In genomic region chr19:35643255-35644205, GRCh38 we compare ENCODE assay signal across 1 cellular context.
TF ChIP-seq lines count a peak whose summit lies in the region.

No MANE protein-coding gene starts in this region.

TF ChIP-seq in HepG2, 621 proteins besides CTCF, POLR2A, EP300 and RAD21 (continued from another document and continues in another):
- TF ChIP-seq ZNF512 (CRISPR knock-in tag; IDR thresholded peaks at IDR 0.05) (no peak), ZNF556 (CRISPR knock-in tag; IDR thresholded peaks at IDR 0.05; ENCODE audit: borderline replicate concordance) (peak; percentile 71), ARHGAP35 (CRISPR knock-in tag; IDR thresholded peaks at IDR 0.05; ENCODE audit: borderline replicate concordance) (peak; percentile 80), GPN1 (CRISPR knock-in tag; IDR thresholded peaks at IDR 0.05; ENCODE audit: borderline replicate concordance) (no peak), ZHX1 (CRISPR knock-in tag; IDR thresholded peaks at IDR 0.05; ENCODE audit: low read depth) (peak; percentile 65; the same call in 1 of the 2 replicates), SAFB2 (CRISPR knock-in tag; IDR thresholded peaks at IDR 0.05; ENCODE audit: borderline replicate concordance, low read depth) (no peak), ATF4 (CRISPR knock-in tag; IDR thresholded peaks at IDR 0.05) (peak in 1 of 2 experiments; percentile 57; a peak in 2 of 4 replicates), SIX4 (CRISPR knock-in tag; IDR thresholded peaks at IDR 0.05) (no peak), TFAP4 (IDR thresholded peaks at IDR 0.05; ENCODE audit: borderline replicate concordance, low read depth) (peak; percentile 84; the same call in 1 of the 2 replicates), JUND (CRISPR knock-in tag; IDR thresholded peaks at IDR 0.05) (0 out of 2 replicates have a peak, but pooled peaks have one; percentile 43), ZNF562 (CRISPR knock-in tag; IDR thresholded peaks at IDR 0.05; ENCODE audit: borderline replicate concordance) (no peak), SATB2 (CRISPR knock-in tag; IDR thresholded peaks at IDR 0.05) (no peak; the same call in 1 of the 2 replicates), ETV6 (CRISPR knock-in tag; conservative IDR thresholded peaks at IDR 0.05) (peak; percentile 94; the same call in 1 of the 2 replicates), ZNF260 (CRISPR knock-in tag; IDR thresholded peaks at IDR 0.05; ENCODE audit: borderline replicate concordance, low read depth) (no peak), THAP11 (CRISPR knock-in tag; IDR thresholded peaks at IDR 0.05) (peak; percentile 76), CBX5 (CRISPR knock-in tag; IDR thresholded peaks at IDR 0.05; ENCODE audit: borderline replicate concordance) (peak; percentile 77), ZFP1 (CRISPR knock-in tag; IDR thresholded peaks at IDR 0.05) (no peak), BRF2 (CRISPR knock-in tag; IDR thresholded peaks at IDR 0.05) (peak; percentile 83; the same call in 1 of the 2 replicates), HOXA9 (CRISPR knock-in tag; IDR thresholded peaks at IDR 0.05; ENCODE audit: borderline replicate concordance) (peak; percentile 87), ZNF546 (CRISPR knock-in tag; conservative IDR thresholded peaks at IDR 0.05) (no peak), ZNF3 (CRISPR knock-in tag; IDR thresholded peaks at IDR 0.05) (no peak), SMARCC2 (IDR thresholded peaks at IDR 0.05) (no peak), PBX3 (CRISPR knock-in tag; IDR thresholded peaks at IDR 0.05; ENCODE audit: borderline replicate concordance) (0 out of 2 replicates have a peak, but pooled peaks have one; percentile 55), ZNF766 (CRISPR knock-in tag; IDR thresholded peaks at IDR 0.05; ENCODE audit: borderline replicate concordance) (peak; percentile 84; the same call in 1 of the 2 replicates), MEIS1 (CRISPR knock-in tag; IDR thresholded peaks at IDR 0.05; ENCODE audit: borderline replicate concordance) (peak; percentile 89), ZNF362 (CRISPR knock-in tag; IDR thresholded peaks at IDR 0.05; ENCODE audit: borderline replicate concordance) (0 out of 2 replicates have a peak, but pooled peaks have one; percentile 16), PAF1 (CRISPR knock-in tag; IDR thresholded peaks at IDR 0.05) (no peak), HIVEP1 (CRISPR knock-in tag; IDR thresholded peaks at IDR 0.05) (no peak), ATM (IDR thresholded peaks at IDR 0.05; ENCODE audit: borderline replicate concordance) (no peak), POLR2G (IDR thresholded peaks at IDR 0.05; ENCODE audit: low read depth, low read length) (peak; percentile 85), IRF2 (CRISPR knock-in tag; IDR thresholded peaks at IDR 0.05) (no peak), CEBPG (CRISPR knock-in tag; IDR thresholded peaks at IDR 0.05) (peak; percentile 3; the same call in 1 of the 2 replicates), TFE3 (CRISPR knock-in tag; IDR thresholded peaks at IDR 0.05) (0 out of 2 replicates have a peak, but pooled peaks have one; percentile 37), FUBP1 (CRISPR knock-in tag; IDR thresholded peaks at IDR 0.05; ENCODE audit: borderline replicate concordance) (no peak), ZNF713 (CRISPR knock-in tag; IDR thresholded peaks at IDR 0.05) (no peak), FOXK2 (IDR thresholded peaks at IDR 0.05) (peak; percentile 95), HINFP (CRISPR knock-in tag; IDR thresholded peaks at IDR 0.05; ENCODE audit: low read depth) (no peak), CREBL2 (CRISPR knock-in tag; IDR thresholded peaks at IDR 0.05; ENCODE audit: borderline replicate concordance) (peak; percentile 83; the same call in 1 of the 2 replicates), ZNF143 (CRISPR knock-in tag; IDR thresholded peaks at IDR 0.05) (peak; percentile 70), HNRNPK (IDR thresholded peaks at IDR 0.05; ENCODE audit: low read depth, low read length, poor library complexity, severe bottlenecking) (peak; percentile 51), HCFC1 (IDR thresholded peaks at IDR 0.05; ENCODE audit: low read depth, low read length) (no peak), ZNF441 (CRISPR knock-in tag; IDR thresholded peaks at IDR 0.05; ENCODE audit: borderline replicate concordance) (0 out of 2 replicates have a peak, but pooled peaks have one; percentile 35), ZFP91 (CRISPR knock-in tag; IDR thresholded peaks at IDR 0.05; ENCODE audit: borderline replicate concordance) (peak; percentile 54), RNF2 (conservative IDR thresholded peaks at IDR 0.05; ENCODE audit: low read depth) (peak; percentile 73; the same call in 1 of the 2 replicates), ATF5 (CRISPR knock-in tag; IDR thresholded peaks at IDR 0.05; ENCODE audit: low read depth) (no peak), POGZ (CRISPR knock-in tag; IDR thresholded peaks at IDR 0.05) (no peak), NFYB (CRISPR knock-in tag; IDR thresholded peaks at IDR 0.05) (no peak)
